In the genomic region with DNA sequence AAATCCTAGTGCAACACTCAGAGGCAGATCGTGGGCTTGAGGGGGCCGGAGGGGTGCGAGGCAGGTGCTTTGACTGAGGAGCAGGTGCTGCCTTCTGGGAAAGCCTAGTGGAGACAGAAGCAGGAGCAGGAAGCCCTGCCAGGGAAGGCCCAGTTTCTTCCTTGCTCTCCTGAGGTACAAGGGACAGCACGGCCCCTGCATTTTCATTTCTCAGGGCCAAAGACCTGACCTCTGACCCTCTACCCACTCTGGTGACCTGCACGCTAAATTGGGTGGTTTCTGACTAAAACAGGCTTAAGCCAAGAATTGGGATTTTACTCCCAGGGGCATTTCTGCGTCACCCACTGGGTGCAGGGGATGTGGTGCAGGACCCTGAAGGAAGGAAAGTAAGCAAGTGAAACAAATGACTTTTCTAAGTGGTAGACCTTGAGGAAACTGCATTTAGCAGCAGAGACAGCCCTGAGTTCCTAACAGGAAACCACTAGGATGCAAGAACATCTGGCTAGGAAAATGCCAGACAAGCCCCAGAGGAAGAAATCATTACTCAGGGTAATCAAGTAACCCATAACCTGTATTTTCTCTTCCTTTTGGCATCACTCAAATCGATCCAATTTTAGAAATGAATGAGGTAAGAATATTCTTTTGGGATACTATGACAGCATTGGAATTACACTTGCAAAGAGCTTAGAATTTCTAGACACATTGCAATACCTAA, we compare ENCODE assay signal across 13 cellular contexts.
A peak's percentile ranks its signal among the peaks of the same experiment; 100 is the strongest.
DNase-seq lines count a peak whose midpoint lies in the region; ATAC-seq, FAIRE-seq and TF ChIP-seq lines count a peak whose summit lies in the region.
"Had no signal": no experiment of that assay in that cellular context is flagged by ENCODE, and none has a peak within 500 bp of the region (broad histone marks: within the 10 kb centered on the region; RNA-seq: fewer than 3 reads in every experiment).

No MANE protein-coding gene starts in this region.

- no peaks in the 10 kb centered on the region for H3K27me3 Mint-ChIP-seq in nephron (ENCODE audit: low read depth)

- H3K4me1 ChIP-seq in heart right ventricle (peaks cover 0 to 74% (median 20%) of the 10 kb centered on the region in 9 donors), right cardiac atrium (ENCODE audit: control insufficient read depth, insufficient read depth, low read length) (peaks cover 6% of the 10 kb centered on the region), K562 (replicated peaks in 1 of 2; ENCODE audit: control insufficient read depth in 2 of 2, insufficient read depth in 2 of 2, low read length in 2 of 2) (peaks cover 21 to 86% of the 10 kb centered on the region in 2 experiments), upper lobe of left lung (peaks cover 8 to 16% (median 12%) of the 10 kb centered on the region in 4 donors)
- no peaks in the 10 kb centered on the region for H3K4me1 ChIP-seq in effector memory CD4-positive, alpha-beta T cell (ENCODE audit: control insufficient read depth, insufficient read depth, low read length, poor library complexity, severe bottlenecking)
- H3K4me1 ChIP-seq: HAP-1 had no signal

- in situ Hi-C loops in K562 (cut with MboI): no loop called here

- DNase-seq in heart right ventricle (peak in 1 of 2 donors; percentile 5), right cardiac atrium (no peak), K562 (ENCODE audit: extremely low read depth in 1 of 4, low spot score in 3 of 4) (peak in 1 of 4 experiments; percentile 32), upper lobe of left lung (no peak), HuH-7 (ENCODE audit: low spot score) (no peak)
- no peak for DNase-seq in activated CD8-positive, alpha-beta memory T cell treated with anti-CD3 and anti-CD28 coated beads for 24 hours
- DNase-seq in effector memory CD4-positive, alpha-beta T cell: no peak
- DNase-seq: ACHN, NCI-H187 had no signal

- no peak for TF ChIP-seq RAD21 in K562 (CRISPR knock-in tag; conservative IDR thresholded peaks at IDR 0.05 in 1 of 2, IDR thresholded peaks at IDR 0.05 in 1 of 2)

- H4K20me1 ChIP-seq in K562 (replicated peaks; ENCODE audit: control insufficient read depth, insufficient read depth, low read length): no peaks in the 10 kb centered on the region

- H2AFZ ChIP-seq in K562 (ENCODE audit: low read depth, low read length): peak overlapping the region; percentile 89

- TF ChIP-seq CTCF in heart right ventricle (IDR thresholded peaks at IDR 0.05) (no peak), K562 (IDR thresholded peaks at IDR 0.05 in 2 of 3, conservative IDR thresholded peaks at IDR 0.05 in 1 of 3; ENCODE audit: insufficient read depth in 2 of 3, low read depth in 1 of 3, low read length in 3 of 3) (no peak), nephron (IDR thresholded peaks at IDR 0.05; ENCODE audit: unreplicated experiment in 3 of 3) (no peak), upper lobe of left lung (IDR thresholded peaks at IDR 0.05) (no peak)

- H3K36me3 Mint-ChIP-seq in nephron (ENCODE audit: low read depth): no peaks in the 10 kb centered on the region

- intact Hi-C loops in heart right ventricle (cut with DNase I) (no loop called here), right cardiac atrium (cut with DNase I) (no loop called here), K562 (cut with micrococcal nuclease) (no loop called here)

- H3K9me3 Mint-ChIP-seq in nephron: peaks cover 10% of the 10 kb centered on the region

- TF ChIP-seq POLR2A in K562 (conservative IDR thresholded peaks at IDR 0.05): no peak
- no peak for TF ChIP-seq POLR2A in upper lobe of left lung (IDR thresholded peaks at IDR 0.05)

- H3K9me3 ChIP-seq in heart right ventricle: no peaks in the 10 kb centered on the region
- H3K9me3 ChIP-seq in right cardiac atrium (ENCODE audit: control insufficient read depth, low read length): no peaks in the 10 kb centered on the region
- H3K9me3 ChIP-seq in K562 (replicated peaks; ENCODE audit: control insufficient read depth, insufficient read depth, low read depth, low read length): no peaks in the 10 kb centered on the region
- no peaks in the 10 kb centered on the region for H3K9me3 ChIP-seq in upper lobe of left lung
- no peaks in the 10 kb centered on the region for H3K9me3 ChIP-seq in effector memory CD4-positive, alpha-beta T cell (ENCODE audit: control insufficient read depth, low read length)
- H3K9me3 ChIP-seq: HAP-1 had no signal

- TF ChIP-seq EP300 in K562 (IDR thresholded peaks at IDR 0.05; ENCODE audit: low read length) (no peak), upper lobe of left lung (IDR thresholded peaks at IDR 0.05) (no peak)

- no peaks in the 10 kb centered on the region for H3K79me2 ChIP-seq in K562 (ENCODE audit: control insufficient read depth, insufficient read depth, low read length)

- H3K9ac ChIP-seq in K562 (ENCODE audit: insufficient read depth in 1 of 2, low read depth in 2 of 2, low read length in 2 of 2): peak overlapping the region; percentile 20 to 76; a peak in 1 of 4 replicates

- H3K9me1 ChIP-seq in K562 (ENCODE audit: control insufficient read depth, insufficient read depth, low read length): no peaks in the 10 kb centered on the region

- peak overlapping the region in 2 of 3 experiments; percentile 32 to 71 for H3K27ac Mint-ChIP-seq in nephron

- H3K4me3 Mint-ChIP-seq in nephron: no peak overlapping the region

- H3K36me3 ChIP-seq in heart right ventricle (no peaks in the 10 kb centered on the region), K562 (ENCODE audit: control insufficient read depth, insufficient read depth, low read length) (no peaks in the 10 kb centered on the region), upper lobe of left lung (no peaks in the 10 kb centered on the region)
- H3K36me3 ChIP-seq in effector memory CD4-positive, alpha-beta T cell (ENCODE audit: control insufficient read depth, insufficient read depth, low read length): no peaks in the 10 kb centered on the region
- H3K36me3 ChIP-seq: HAP-1 had no signal

- peak overlapping the region; percentile 42 for H3K4me2 ChIP-seq in K562 (ENCODE audit: insufficient read depth, low read length)

- H3K27me3 ChIP-seq in heart right ventricle (no peaks in the 10 kb centered on the region), right cardiac atrium (ENCODE audit: control insufficient read depth, insufficient read depth) (no peaks in the 10 kb centered on the region), K562 (ENCODE audit: control insufficient read depth in 2 of 2, insufficient read depth in 2 of 2, low read length in 2 of 2) (no peaks in the 10 kb centered on the region), upper lobe of left lung (no peaks in the 10 kb centered on the region)
- no peaks in the 10 kb centered on the region for H3K27me3 ChIP-seq in effector memory CD4-positive, alpha-beta T cell (replicated peaks; ENCODE audit: control insufficient read depth, insufficient read depth, low read length, poor library complexity, severe bottlenecking)

- H3K27ac ChIP-seq in heart right ventricle (peak overlapping the region in 8 of 10 donors; percentile 38 to 73 (median 59)), right cardiac atrium (ENCODE audit: low read length) (no peak overlapping the region), K562 (ENCODE audit: extremely low read depth, low read depth, low read length) (peak overlapping the region; percentile 47; the same call in 1 of the 3 replicates), upper lobe of left lung (peak overlapping the region in 3 of 4 donors; percentile 0 to 49 (median 5))
- H3K27ac ChIP-seq in effector memory CD4-positive, alpha-beta T cell (ENCODE audit: insufficient read depth, low read length, poor library complexity, severe bottlenecking): no peak overlapping the region

- H3K4me1 Mint-ChIP-seq in nephron: peaks cover 11% of the 10 kb centered on the region

- no peak overlapping the region for H3K4me3 ChIP-seq in heart right ventricle
- H3K4me3 ChIP-seq in right cardiac atrium (ENCODE audit: low read length): no peak overlapping the region
- no peak overlapping the region for H3K4me3 ChIP-seq in K562
- no peak overlapping the region for H3K4me3 ChIP-seq in upper lobe of left lung
- no peak overlapping the region for H3K4me3 ChIP-seq in effector memory CD4-positive, alpha-beta T cell (ENCODE audit: insufficient read depth, low read depth, low read length, poor library complexity, severe bottlenecking)
- H3K4me3 ChIP-seq: HAP-1 had no signal

- no TSS peak for BruUV-seq in K562 (replicated peaks; lab: Mats Ljungman, UMichigan)

- POLR2A ChIA-PET in K562 (lab: Yijun Ruan, JAX): interaction anchor here (0.8 to 1.2 kb wide), 2 partner anchors 12 to 151 kb away, joined by 3 read pairs; no protein-coding TSS in a partner anchor

- no peak for FAIRE-seq in K562 (lab: Jason Lieb, UNC)
- FAIRE-seq: astrocyte, GM19239 had no signal

- CTCF ChIA-PET in K562 (lab: Yijun Ruan, JAX; ENCODE audit: low intra/inter-chr PET ratio): no interaction called here

- ATAC-seq in heart right ventricle: peak in 4 of 8 donors; percentile 5 to 69 (median 60)
- no peak for ATAC-seq in right cardiac atrium
- no peak for ATAC-seq in K562
- no peak for ATAC-seq in upper lobe of left lung (ENCODE audit: low FRiP score in 2 of 2)

- WGBS in heart right ventricle, 2 donors: 57 to 66% methylated on average over 7 of the region's 7 CpGs
- 56% methylated on average over 7 of the region's 7 CpGs for WGBS in right cardiac atrium
- WGBS in K562 (ENCODE audit: insufficient coverage, low coverage, missing lambda C conversion rate): 40% methylated on average over 7 of the region's 7 CpGs
- WGBS in upper lobe of left lung, 2 donors: 59 to 73% methylated on average over 5 to 7 of the region's 7 CpGs

TF ChIP-seq in K562, 482 proteins besides CTCF, POLR2A, EP300 and RAD21 (continues in another document):
- TF ChIP-seq ATF1 (CRISPR knock-in tag; IDR thresholded peaks at IDR 0.05) (no peak), ATF1 (tag; IDR thresholded peaks at IDR 0.05) (0 out of 2 replicates have a peak, but pooled peaks have one; percentile 15), NR2C2 (CRISPR knock-in tag; IDR thresholded peaks at IDR 0.05) (no peak), NR2C2 (tag; IDR thresholded peaks at IDR 0.05) (peak; percentile 77), NR2F6 (CRISPR knock-in tag; IDR thresholded peaks at IDR 0.05) (no peak), NR4A1 (CRISPR knock-in tag; IDR thresholded peaks at IDR 0.05) (no peak), NR4A1 (tag; IDR thresholded peaks at IDR 0.05) (0 out of 2 replicates have a peak, but pooled peaks have one; percentile 23), CCAR2 (IDR thresholded peaks at IDR 0.05; ENCODE audit: low read depth, low read length) (no peak), CXXC5 (CRISPR knock-in tag; IDR thresholded peaks at IDR 0.05) (peak; percentile 10; the same call in 1 of the 2 replicates)
- TF ChIP-seq, protein P1, sequence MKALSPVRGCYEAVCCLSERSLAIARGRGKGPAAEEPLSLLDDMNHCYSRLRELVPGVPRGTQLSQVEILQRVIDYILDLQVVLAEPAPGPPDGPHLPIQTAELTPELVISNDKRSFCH (CRISPR knock-in tag; IDR thresholded peaks at IDR 0.05): no peak
- TF ChIP-seq, protein P1 (tag; IDR thresholded peaks at IDR 0.05): peak; percentile 59; the same call in 1 of the 2 replicates

Comparison
In these comparisons a context has a peak if more than half of its experiments do, and no peak if none do; other contexts are left out.
1. H3K27ac ChIP-seq: peak in heart right ventricle (8 of 10), K562 (single experiment) and upper lobe of left lung (3 of 4); none in right cardiac atrium (single experiment) and effector memory CD4-positive, alpha-beta T cell (single experiment).